1 cellular context compared by ENCODE assay signal in the genomic region with DNA sequence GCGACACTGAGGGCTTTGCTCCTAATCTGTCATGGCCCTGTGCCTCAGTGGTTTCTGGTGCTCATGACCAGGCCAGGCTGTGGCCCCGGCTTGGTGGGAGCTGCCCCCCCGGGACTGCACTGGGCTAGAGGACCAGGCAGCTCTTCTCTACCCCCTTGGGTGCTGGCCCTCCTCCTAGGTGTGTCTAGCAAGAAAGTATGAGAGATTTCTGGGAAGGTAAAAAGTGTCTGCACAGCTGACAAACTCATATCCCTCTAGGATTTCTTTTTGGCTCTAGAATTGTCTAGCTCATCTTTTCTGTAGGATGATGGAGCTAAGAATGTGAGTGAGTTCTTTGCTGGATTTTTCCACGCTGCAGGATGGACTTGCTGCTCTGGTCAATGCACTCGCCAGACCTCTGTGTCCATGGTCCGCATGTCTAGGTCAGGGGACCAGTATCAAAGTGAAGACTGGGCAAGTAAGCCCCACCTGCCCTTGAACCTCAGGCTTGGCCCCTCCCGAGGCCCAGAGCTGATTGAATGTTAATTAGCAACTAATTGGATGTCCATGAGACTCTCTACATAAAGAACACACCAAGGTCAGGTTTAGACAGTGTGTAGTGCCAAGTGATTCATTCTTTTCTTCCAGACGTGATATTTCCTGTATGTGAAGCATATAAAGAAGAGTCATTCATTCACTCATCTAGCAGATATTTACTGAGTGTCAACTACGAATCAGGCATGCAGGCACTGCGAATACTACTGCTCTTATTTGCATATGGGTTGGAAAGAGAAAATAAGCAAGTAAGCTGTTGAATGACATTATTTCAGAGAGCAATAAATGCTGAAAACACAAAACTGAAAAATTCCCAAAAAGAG.
TF ChIP-seq lines count a peak whose summit lies in the region.

No MANE protein-coding gene starts in this region.

TF ChIP-seq in HEK293, 187 proteins besides CTCF, POLR2A, EP300 and RAD21 (continued from another document):
- TF ChIP-seq ZNF501 (tag by site-specific recombination; IDR thresholded peaks at IDR 0.05) (no peak), ZNF621 (tag by site-specific recombination; IDR thresholded peaks at IDR 0.05) (no peak)
- TF ChIP-seq, protein P1, sequence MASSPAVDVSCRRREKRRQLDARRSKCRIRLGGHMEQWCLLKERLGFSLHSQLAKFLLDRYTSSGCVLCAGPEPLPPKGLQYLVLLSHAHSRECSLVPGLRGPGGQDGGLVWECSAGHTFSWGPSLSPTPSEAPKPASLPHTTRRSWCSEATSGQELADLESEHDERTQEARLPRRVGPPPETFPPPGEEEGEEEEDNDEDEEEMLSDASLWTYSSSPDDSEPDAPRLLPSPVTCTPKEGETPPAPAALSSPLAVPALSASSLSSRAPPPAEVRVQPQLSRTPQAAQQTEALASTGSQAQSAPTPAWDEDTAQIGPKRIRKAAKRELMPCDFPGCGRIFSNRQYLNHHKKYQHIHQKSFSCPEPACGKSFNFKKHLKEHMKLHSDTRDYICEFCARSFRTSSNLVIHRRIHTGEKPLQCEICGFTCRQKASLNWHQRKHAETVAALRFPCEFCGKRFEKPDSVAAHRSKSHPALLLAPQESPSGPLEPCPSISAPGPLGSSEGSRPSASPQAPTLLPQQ (tag by site-specific recombination; IDR thresholded peaks at IDR 0.05): no peak
- TF ChIP-seq, protein P2, sequence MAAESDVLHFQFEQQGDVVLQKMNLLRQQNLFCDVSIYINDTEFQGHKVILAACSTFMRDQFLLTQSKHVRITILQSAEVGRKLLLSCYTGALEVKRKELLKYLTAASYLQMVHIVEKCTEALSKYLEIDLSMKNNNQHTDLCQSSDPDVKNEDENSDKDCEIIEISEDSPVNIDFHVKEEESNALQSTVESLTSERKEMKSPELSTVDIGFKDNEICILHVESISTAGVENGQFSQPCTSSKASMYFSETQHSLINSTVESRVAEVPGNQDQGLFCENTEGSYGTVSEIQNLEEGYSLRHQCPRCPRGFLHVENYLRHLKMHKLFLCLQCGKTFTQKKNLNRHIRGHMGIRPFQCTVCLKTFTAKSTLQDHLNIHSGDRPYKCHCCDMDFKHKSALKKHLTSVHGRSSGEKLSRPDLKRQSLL (tag by site-specific recombination; IDR thresholded peaks at IDR 0.05): peak; percentile 96
